Comparison of ENCODE assay signal across 6 cellular contexts in genomic region chr22:37626144-37626543, GRCh38.
DNase-seq lines count a peak whose midpoint lies in the region; ATAC-seq and TF ChIP-seq lines count a peak whose summit lies in the region.

No MANE protein-coding gene starts in this region.

- H3K4me1 Mint-ChIP-seq in activated naive CD8-positive, alpha-beta T cell treated with anti-CD3 and anti-CD28 coated beads, Interleukin-2, amount 50 U/mL, for 24 hours = peaks cover 50% of the 10 kb centered on the region
- peaks cover 46% of the 10 kb centered on the region for H3K4me1 Mint-ChIP-seq in memory B cell
- peaks cover 20% of the 10 kb centered on the region for H3K4me1 Mint-ChIP-seq in T-helper 2 cell treated with Interferon-gamma antibody and Interleukin-4, amounts not matched to agents 5 μg/mL and 100 μg/mL, for 36 hours (ENCODE audit: low read depth)

- no peaks in the 10 kb centered on the region for H3K27me3 Mint-ChIP-seq in activated naive CD8-positive, alpha-beta T cell treated with anti-CD3 and anti-CD28 coated beads, Interleukin-2, amount 50 U/mL, for 24 hours
- no peaks in the 10 kb centered on the region for H3K27me3 Mint-ChIP-seq in memory B cell
- H3K27me3 Mint-ChIP-seq in T-helper 2 cell treated with Interferon-gamma antibody and Interleukin-4, amounts not matched to agents 5 μg/mL and 100 μg/mL, for 36 hours (ENCODE audit: low read depth) = no peaks in the 10 kb centered on the region

- H3K9me3 Mint-ChIP-seq in activated naive CD8-positive, alpha-beta T cell treated with anti-CD3 and anti-CD28 coated beads, Interleukin-2, amount 50 U/mL, for 24 hours = no peaks in the 10 kb centered on the region
- H3K9me3 Mint-ChIP-seq in memory B cell = no peaks in the 10 kb centered on the region
- no peaks in the 10 kb centered on the region for H3K9me3 Mint-ChIP-seq in T-helper 2 cell treated with Interferon-gamma antibody and Interleukin-4, amounts not matched to agents 5 μg/mL and 100 μg/mL, for 36 hours

- no peak for TF ChIP-seq CTCF in AG10803 (conservative IDR thresholded peaks at IDR 0.05; ENCODE audit: low read length)

- peak; percentile 57 for DNase-seq in AG10803 (ENCODE audit: low read depth)
- DNase-seq in activated naive CD8-positive, alpha-beta T cell treated with anti-CD3 and anti-CD28 coated beads, Interleukin-2, amount 50 U/mL, for 24 hours = no peak
- no peak for DNase-seq in memory B cell (ENCODE audit: low spot score in 2 of 2)
- no peak for DNase-seq in NCI-H526 treated with DMSO at 0.1 percent for 48 hours (lab: John Stamatoyannopoulos, UW)
- DNase-seq in T-helper 2 cell treated with Interferon-gamma antibody and Interleukin-4, amounts not matched to agents 5 μg/mL and 100 μg/mL, for 36 hours (ENCODE audit: low spot score) = no peak
- no peak for DNase-seq in effector CD4-positive, alpha-beta T cell

- H3K27ac Mint-ChIP-seq in activated naive CD8-positive, alpha-beta T cell treated with anti-CD3 and anti-CD28 coated beads, Interleukin-2, amount 50 U/mL, for 24 hours = peak overlapping the region; percentile 71
- peak overlapping the region; percentile 88 for H3K27ac Mint-ChIP-seq in memory B cell
- no peak overlapping the region for H3K27ac Mint-ChIP-seq in T-helper 2 cell treated with Interferon-gamma antibody and Interleukin-4, amounts not matched to agents 5 μg/mL and 100 μg/mL, for 36 hours

- no peak overlapping the region for H3K4me3 ChIP-seq in AG10803 (ENCODE audit: low read length)

- no peak overlapping the region for H3K4me3 Mint-ChIP-seq in activated naive CD8-positive, alpha-beta T cell treated with anti-CD3 and anti-CD28 coated beads, Interleukin-2, amount 50 U/mL, for 24 hours
- H3K4me3 Mint-ChIP-seq in memory B cell = peak overlapping the region; percentile 17
- no peak overlapping the region for H3K4me3 Mint-ChIP-seq in T-helper 2 cell treated with Interferon-gamma antibody and Interleukin-4, amounts not matched to agents 5 μg/mL and 100 μg/mL, for 36 hours

- ATAC-seq in activated naive CD8-positive, alpha-beta T cell treated with anti-CD3 and anti-CD28 coated beads, Interleukin-2, amount 50 U/mL, for 24 hours = no peak
- ATAC-seq in memory B cell (ENCODE audit: low read depth) = no peak

- peaks cover 13% of the 10 kb centered on the region for H3K36me3 Mint-ChIP-seq in activated naive CD8-positive, alpha-beta T cell treated with anti-CD3 and anti-CD28 coated beads, Interleukin-2, amount 50 U/mL, for 24 hours (ENCODE audit: low read depth)
- peaks cover 12% of the 10 kb centered on the region for H3K36me3 Mint-ChIP-seq in memory B cell
- peaks cover 14% of the 10 kb centered on the region for H3K36me3 Mint-ChIP-seq in T-helper 2 cell treated with Interferon-gamma antibody and Interleukin-4, amounts not matched to agents 5 μg/mL and 100 μg/mL, for 36 hours (ENCODE audit: low read depth)
